ENCODE assay signal across 1 cellular context in genomic region chr5:178234753-178235599, GRCh38.
A peak's percentile ranks its signal among the peaks of the same experiment; 100 is the strongest.
TF ChIP-seq lines count a peak whose summit lies in the region.

No MANE protein-coding gene starts in this region.

TF ChIP-seq in K562, 482 proteins besides CTCF, POLR2A, EP300 and RAD21 (continued from another document and continues in another):
- TF ChIP-seq ZBTB5 (IDR thresholded peaks at IDR 0.05), result no peak
- no peak for TF ChIP-seq ZNF324 (CRISPR knock-in tag; IDR thresholded peaks at IDR 0.05)
- no peak for TF ChIP-seq CAMTA2 (CRISPR knock-in tag; conservative IDR thresholded peaks at IDR 0.05)
- no peak for TF ChIP-seq RAD51 (IDR thresholded peaks at IDR 0.05; ENCODE audit: borderline replicate concordance, low read depth)
- peak; percentile 54; the same call in 1 of the 2 replicates for TF ChIP-seq L3MBTL2 (IDR thresholded peaks at IDR 0.05)
- peak; percentile 34 for TF ChIP-seq CTCFL (IDR thresholded peaks at IDR 0.05; ENCODE audit: borderline replicate concordance, insufficient read depth, low read depth, low read length, poor library complexity, severe bottlenecking)
- TF ChIP-seq XRCC5 (IDR thresholded peaks at IDR 0.05; ENCODE audit: low read depth, low read length), result no peak
- no peak for TF ChIP-seq ATF1 (CRISPR knock-in tag; IDR thresholded peaks at IDR 0.05)
- peak; percentile 16; the same call in 1 of the 2 replicates for TF ChIP-seq ATF1 (tag; IDR thresholded peaks at IDR 0.05)
- no peak for TF ChIP-seq ZNF436 (CRISPR knock-in tag; IDR thresholded peaks at IDR 0.05)
- TF ChIP-seq PTBP1 (IDR thresholded peaks at IDR 0.05; ENCODE audit: low read depth, low read length), result peak; percentile 42; the same call in 1 of the 2 replicates
- TF ChIP-seq TFAP4 (CRISPR knock-in tag; IDR thresholded peaks at IDR 0.05; ENCODE audit: borderline replicate concordance), result 0 out of 2 replicates have a peak, but pooled peaks have one; percentile 28
- TF ChIP-seq ZNF77 (CRISPR knock-in tag; IDR thresholded peaks at IDR 0.05), result no peak
- no peak for TF ChIP-seq SIN3B (IDR thresholded peaks at IDR 0.05; ENCODE audit: low read depth)
- no peak for TF ChIP-seq RFX7 (CRISPR knock-in tag; IDR thresholded peaks at IDR 0.05)
- TF ChIP-seq DEAF1 (CRISPR knock-in tag; IDR thresholded peaks at IDR 0.05), result peak; percentile 60
- no peak for TF ChIP-seq KDM4B (IDR thresholded peaks at IDR 0.05; ENCODE audit: borderline replicate concordance in 2 of 2, low read depth in 1 of 2)
- TF ChIP-seq PKNOX1 (IDR thresholded peaks at IDR 0.05), result peak; percentile 46
- TF ChIP-seq YY1 (IDR thresholded peaks at IDR 0.05; ENCODE audit: borderline replicate concordance in 1 of 3, control insufficient read depth in 1 of 3, extremely low read depth in 1 of 3, insufficient read depth in 3 of 3, insufficient read length in 1 of 3, insufficient replicate concordance in 2 of 3, low read depth in 1 of 3, low read length in 2 of 3), result peak in 1 of 3 experiments; percentile 27
- TF ChIP-seq ZKSCAN1 (IDR thresholded peaks at IDR 0.05; ENCODE audit: low read depth, low read length), result no peak
- TF ChIP-seq SOX6 (IDR thresholded peaks at IDR 0.05), result no peak
- no peak for TF ChIP-seq ZNF830 (CRISPR knock-in tag; IDR thresholded peaks at IDR 0.05)
- peak; percentile 54; the same call in 1 of the 2 replicates for TF ChIP-seq ADNP (tag; IDR thresholded peaks at IDR 0.05)
- no peak for TF ChIP-seq E2F3 (CRISPR knock-in tag; IDR thresholded peaks at IDR 0.05)
- TF ChIP-seq ZKSCAN3 (CRISPR knock-in tag; IDR thresholded peaks at IDR 0.05), result no peak
- TF ChIP-seq SMARCA5 (IDR thresholded peaks at IDR 0.05), result peak; percentile 92
- TF ChIP-seq BCOR (IDR thresholded peaks at IDR 0.05), result peak; percentile 96
- no peak for TF ChIP-seq DIDO1 (tag; IDR thresholded peaks at IDR 0.05; ENCODE audit: low read depth)
- TF ChIP-seq ZFP91 (CRISPR knock-in tag; IDR thresholded peaks at IDR 0.05), result 0 out of 2 replicates have a peak, but pooled peaks have one; percentile 21
- no peak for TF ChIP-seq THAP12 (CRISPR knock-in tag; IDR thresholded peaks at IDR 0.05)
- TF ChIP-seq HIVEP1 (CRISPR knock-in tag; IDR thresholded peaks at IDR 0.05), result no peak
- TF ChIP-seq STAT5A (IDR thresholded peaks at IDR 0.05; ENCODE audit: borderline replicate concordance, low read length), result no peak
- TF ChIP-seq HDAC2 (IDR thresholded peaks at IDR 0.05), result peak; percentile 69
- TF ChIP-seq HNRNPLL (IDR thresholded peaks at IDR 0.05; ENCODE audit: low read depth, low read length, poor library complexity, severe bottlenecking), result no peak
- no peak for TF ChIP-seq FOXJ2 (tag; IDR thresholded peaks at IDR 0.05)
- TF ChIP-seq AFF1 (IDR thresholded peaks at IDR 0.05; ENCODE audit: low read depth in 1 of 2, partially characterized antibody in 2 of 2), result no peak
- no peak for TF ChIP-seq HNRNPK (IDR thresholded peaks at IDR 0.05; ENCODE audit: low read depth, low read length, poor library complexity, severe bottlenecking)
- peak in 1 of 2 experiments; percentile 28; a peak in 1 of 4 replicates for TF ChIP-seq HDAC1 (IDR thresholded peaks at IDR 0.05)
- TF ChIP-seq MYBL2 (IDR thresholded peaks at IDR 0.05; ENCODE audit: low read depth), result no peak
- TF ChIP-seq MYBL2 (CRISPR knock-in tag; IDR thresholded peaks at IDR 0.05; ENCODE audit: borderline replicate concordance), result no peak
- no peak for TF ChIP-seq PTTG1 (tag; IDR thresholded peaks at IDR 0.05; ENCODE audit: low read depth)
- TF ChIP-seq CBX3 (IDR thresholded peaks at IDR 0.05; ENCODE audit: borderline replicate concordance in 1 of 2, low read length in 2 of 2), result peak in 1 of 2 experiments; percentile 43; a peak in 1 of 3 replicates
- peak; percentile 19; the same call in 1 of the 2 replicates for TF ChIP-seq ZFX (CRISPR knock-in tag; IDR thresholded peaks at IDR 0.05)
- TF ChIP-seq CBX1 (IDR thresholded peaks at IDR 0.05; ENCODE audit: low read depth), result peak; percentile 87; the same call in 1 of the 2 replicates
- no peak for TF ChIP-seq ZNF165 (CRISPR knock-in tag; IDR thresholded peaks at IDR 0.05; ENCODE audit: borderline replicate concordance)
- TF ChIP-seq STAG1 (CRISPR knock-in tag; IDR thresholded peaks at IDR 0.05; ENCODE audit: borderline replicate concordance), result peak; percentile 61; the same call in 1 of the 2 replicates
- peak; percentile 87 for TF ChIP-seq RBM25 (IDR thresholded peaks at IDR 0.05; ENCODE audit: low read depth, low read length, severe bottlenecking)
- no peak for TF ChIP-seq ZNF584 (CRISPR knock-in tag; IDR thresholded peaks at IDR 0.05; ENCODE audit: low read depth)
- peak; percentile 36; the same call in 1 of the 2 replicates for TF ChIP-seq MTA3 (IDR thresholded peaks at IDR 0.05; ENCODE audit: borderline replicate concordance)
